ENCODE assay signal across 18 cellular contexts in genomic region chr10:45152726-45153125, GRCh38.
DNase-seq lines count a peak whose midpoint lies in the region; ATAC-seq, FAIRE-seq and TF ChIP-seq lines count a peak whose summit lies in the region.
"Had no signal": no experiment of that assay in that cellular context is flagged by ENCODE, and none has a peak within 500 bp of the region (broad histone marks: within the 10 kb centered on the region; RNA-seq: fewer than 3 reads in every experiment).

No MANE protein-coding gene starts in this region.

- H3K9me3 ChIP-seq in keratinocyte (ENCODE audit: control insufficient read depth, low read depth, low read length) (no peaks in the 10 kb centered on the region), MM.1S (replicated peaks; ENCODE audit: insufficient read depth, low read length) (no peaks in the 10 kb centered on the region)
- H3K9me3 ChIP-seq: BLaER1 treated with 17β-estradiol and CSF1 and Interleukin-3, amounts not matched to agents 10 nM and 100 nM had no signal

- dilution Hi-C loops in keratinocyte (cut with MboI; ENCODE audit: extremely low pct_ligation_motif_present, low sequenced_read_pairs), result no loop called here

- H3K4me2 ChIP-seq in keratinocyte (ENCODE audit: control insufficient read depth, extremely low read depth, insufficient read depth, low read depth, low read length) (peak overlapping the region; percentile 37), MM.1S (ENCODE audit: low read depth, low read length) (no peak overlapping the region)
- H3K4me2 ChIP-seq: BLaER1 treated with 17β-estradiol and CSF1 and Interleukin-3, amounts not matched to agents 10 nM and 100 nM had no signal

- no peaks in the 10 kb centered on the region for H3F3A ChIP-seq in MM.1S (ENCODE audit: insufficient read depth, low read length)

- H3K4me3 ChIP-seq in keratinocyte (ENCODE audit: control insufficient read depth in 2 of 3, extremely low read depth in 1 of 3, insufficient read depth in 2 of 3, low read depth in 1 of 3, low read length in 3 of 3) (no peak overlapping the region), MM.1S (ENCODE audit: low read length) (no peak overlapping the region)
- H3K4me3 ChIP-seq: BLaER1 treated with 17β-estradiol and CSF1 and Interleukin-3, amounts not matched to agents 10 nM and 100 nM had no signal

- H3K36me3 ChIP-seq in keratinocyte (ENCODE audit: control insufficient read depth in 2 of 2, extremely low read depth in 1 of 2, insufficient read depth in 2 of 2, low read length in 2 of 2) (no peaks in the 10 kb centered on the region), MM.1S (replicated peaks; ENCODE audit: insufficient read depth, low read length) (no peaks in the 10 kb centered on the region)
- H3K36me3 ChIP-seq: BLaER1 treated with 17β-estradiol and CSF1 and Interleukin-3, amounts not matched to agents 10 nM and 100 nM had no signal

- no peak overlapping the region for H2AFZ ChIP-seq in keratinocyte (ENCODE audit: control insufficient read depth, low read length)
- H2AFZ ChIP-seq in MM.1S (ENCODE audit: low read length), result no peak overlapping the region

- H3K9ac ChIP-seq in keratinocyte (ENCODE audit: control insufficient read depth, extremely low read depth, insufficient read depth, low read length), result no peak overlapping the region
- no peak overlapping the region for H3K9ac ChIP-seq in MM.1S (ENCODE audit: low read length)
- H3K9ac ChIP-seq: BLaER1 treated with 17β-estradiol and CSF1 and Interleukin-3, amounts not matched to agents 10 nM and 100 nM had no signal

- H4K20me1 ChIP-seq in keratinocyte (ENCODE audit: control insufficient read depth, extremely low read depth, insufficient read depth, low read length), result no peaks in the 10 kb centered on the region
- no peaks in the 10 kb centered on the region for H4K20me1 ChIP-seq in MM.1S (ENCODE audit: insufficient read depth, low read length)
- H4K20me1 ChIP-seq: BLaER1 treated with 17β-estradiol and CSF1 and Interleukin-3, amounts not matched to agents 10 nM and 100 nM had no signal

- TF ChIP-seq CTCF in keratinocyte (optimal IDR thresholded peaks at IDR 0.05 in 1 of 3, IDR thresholded peaks at IDR 0.05 in 1 of 3, conservative IDR thresholded peaks at IDR 0.05 in 1 of 3; ENCODE audit: extremely low read depth in 1 of 3, insufficient read depth in 2 of 3, low read length in 3 of 3) (no peak), MM.1S (IDR thresholded peaks at IDR 0.05; ENCODE audit: low read length) (no peak)

- no peaks in the 10 kb centered on the region for H3K9me2 ChIP-seq in MM.1S (replicated peaks; ENCODE audit: insufficient read depth, low read length)

- ATAC-seq in activated CD4-positive, CD25-positive, alpha-beta regulatory T cell treated with anti-CD3 and anti-CD28 coated beads, Interleukin-2, amount 50 U/mL, for 24 hours, result no peak
- ATAC-seq: CD8-positive, alpha-beta T cell had no signal

- H3K4me1 ChIP-seq in keratinocyte (ENCODE audit: control insufficient read depth, extremely low read depth, insufficient read depth, low read length) (peaks cover 8% of the 10 kb centered on the region), MM.1S (ENCODE audit: low read length) (no peaks in the 10 kb centered on the region)

- no peaks in the 10 kb centered on the region for H3K9me1 ChIP-seq in keratinocyte (ENCODE audit: control insufficient read depth, extremely low read depth, insufficient read depth, low read length)

- no peak for TF ChIP-seq POLR2A in erythroblast (IDR thresholded peaks at IDR 0.05; ENCODE audit: low read length)

- H3K27me3 ChIP-seq in keratinocyte (ENCODE audit: control insufficient read depth, extremely low read depth, insufficient read depth, low read length) (no peaks in the 10 kb centered on the region), MM.1S (replicated peaks; ENCODE audit: insufficient read depth, low read length) (no peaks in the 10 kb centered on the region)
- H3K27me3 ChIP-seq: BLaER1 treated with 17β-estradiol and CSF1 and Interleukin-3, amounts not matched to agents 10 nM and 100 nM had no signal

- no peaks in the 10 kb centered on the region for H3K79me2 ChIP-seq in keratinocyte (ENCODE audit: control insufficient read depth, insufficient read depth, low read length)
- H3K79me2 ChIP-seq in MM.1S (ENCODE audit: low read length), result no peaks in the 10 kb centered on the region

- H3K27ac ChIP-seq in keratinocyte (ENCODE audit: control insufficient read depth, insufficient read depth, low read length) (peak overlapping the region; percentile 8), MM.1S (ENCODE audit: low read length) (no peak overlapping the region)
- H3K27ac ChIP-seq: BLaER1 treated with 17β-estradiol and CSF1 and Interleukin-3, amounts not matched to agents 10 nM and 100 nM; HL-60 had no signal

- FAIRE-seq in keratinocyte (lab: Jason Lieb, UNC), result no peak
- FAIRE-seq: G401.6, GM12891, GM19239, H1 had no signal

- DNase-seq in HCEC 1CT (peak; percentile 35), amniotic epithelial cell (ENCODE audit: low read depth) (peak; percentile 7), erythroblast (lab: John Stamatoyannopoulos, UW) (peak; percentile 44 to 70), keratinocyte (ENCODE audit: low read depth, low spot score) (peak; percentile 21), MM.1S (no peak), epidermal melanocyte (ENCODE audit: insufficient read length, low spot score) (no peak)
- DNase-seq: Calu3; CD8-positive, alpha-beta T cell; DND-41; EL; H9 had no signal

Comparison
In these comparisons a context has a peak if more than half of its experiments do, and no peak if none do; other contexts are left out.
1. DNase-seq: peak in HCEC 1CT (single experiment), amniotic epithelial cell (single experiment), erythroblast (2 of 2) and keratinocyte (single experiment); none in MM.1S (single experiment) and epidermal melanocyte (single experiment).